13 cellular contexts compared by ENCODE assay signal in genomic region chr9:95495529-95495928, GRCh38. TPM values are rescaled to one million over a fixed set of nuclear protein-coding genes. Genes with fewer than 3 reads are reported as not detected.
DNase-seq lines count a peak whose midpoint lies in the region; ATAC-seq and TF ChIP-seq lines count a peak whose summit lies in the region.
"Had no signal": no experiment of that assay in that cellular context is flagged by ENCODE, and none has a peak within 500 bp of the region (broad histone marks: within the 10 kb centered on the region; RNA-seq: fewer than 3 reads in every experiment).

No MANE protein-coding gene starts in this region.

- CTCF ChIA-PET in CD4-positive, alpha-beta T cell (lab: Charles Lee), result no interaction called here

- H3K4me1 Mint-ChIP-seq in CD4-positive, alpha-beta T cell (ENCODE audit: low read depth), result peaks cover 75% of the 10 kb centered on the region
- H3K4me1 Mint-ChIP-seq in neural progenitor cell, result peaks cover 91% of the 10 kb centered on the region
- peaks cover 34% of the 10 kb centered on the region for H3K4me1 Mint-ChIP-seq in activated T-cell treated with anti-CD3 and anti-CD28 coated beads, Interleukin-2, amount 50 U/mL, for 72 hours (ENCODE audit: low read depth)

- no peak overlapping the region for H3K27ac ChIP-seq in CD4-positive, alpha-beta T cell (ENCODE audit: low read depth, low read length)
- H3K27ac ChIP-seq in Karpas-422 (ENCODE audit: low read length) (no peak overlapping the region), ectodermal cell (ENCODE audit: insufficient read depth, low read depth, low read length, poor library complexity, severe bottlenecking) (peak overlapping the region; percentile 83), neural progenitor cell (peak overlapping the region; percentile 98)
- H3K27ac ChIP-seq: ovary had no signal

- WGBS in ectodermal cell, 2 experiments, result 61 to 67% methylated on average over 1 to 3 of the region's 3 CpGs

- no peaks in the 10 kb centered on the region for H3K9me3 ChIP-seq in CD4-positive, alpha-beta T cell (ENCODE audit: control insufficient read depth, low read length)
- H3K9me3 ChIP-seq in Karpas-422 (ENCODE audit: low read length), result no peaks in the 10 kb centered on the region
- no peaks in the 10 kb centered on the region for H3K9me3 ChIP-seq in ectodermal cell (ENCODE audit: control insufficient read depth, low read length)
- H3K9me3 ChIP-seq in neural progenitor cell (ENCODE audit: low read depth), result no peaks in the 10 kb centered on the region
- H3K9me3 ChIP-seq: ovary had no signal

- peak overlapping the region; percentile 13 for H3K9ac ChIP-seq in Karpas-422 (ENCODE audit: low read length)
- no peak overlapping the region for H3K9ac ChIP-seq in neural progenitor cell

- TF ChIP-seq CTCF in CD4-positive, alpha-beta T cell (IDR thresholded peaks at IDR 0.05), result no peak
- no peak for TF ChIP-seq CTCF in neural progenitor cell (IDR thresholded peaks at IDR 0.05)

- H3K4me2 ChIP-seq in Karpas-422 (ENCODE audit: low read depth, low read length, poor library complexity, severe bottlenecking) (peak overlapping the region; percentile 75), neural progenitor cell (peak overlapping the region; percentile 80)

- peaks cover 50% of the 10 kb centered on the region for H3K4me1 ChIP-seq in Karpas-422 (ENCODE audit: low read length)
- H3K4me1 ChIP-seq in ectodermal cell (ENCODE audit: control insufficient read depth, insufficient read depth, low read length), result peaks cover 68% of the 10 kb centered on the region
- peaks cover 83% of the 10 kb centered on the region for H3K4me1 ChIP-seq in neural progenitor cell

- no peaks in the 10 kb centered on the region for H3K9me2 ChIP-seq in Karpas-422 (replicated peaks; ENCODE audit: insufficient read depth, low read length)

- H4K20me1 ChIP-seq in Karpas-422 (ENCODE audit: insufficient read depth, low read depth, low read length), result peaks cover 41% of the 10 kb centered on the region
- peaks cover 99% of the 10 kb centered on the region for H4K20me1 ChIP-seq in neural progenitor cell (ENCODE audit: low read depth)

- no peaks in the 10 kb centered on the region for H3K79me2 ChIP-seq in Karpas-422 (ENCODE audit: low read length)
- H3K79me2 ChIP-seq in neural progenitor cell (ENCODE audit: low read depth), result peaks cover 90% of the 10 kb centered on the region

- peak overlapping the region; percentile 98 for H3K27ac Mint-ChIP-seq in CD4-positive, alpha-beta T cell
- H3K27ac Mint-ChIP-seq in neural progenitor cell, result no peak overlapping the region
- H3K27ac Mint-ChIP-seq in activated T-cell treated with anti-CD3 and anti-CD28 coated beads, Interleukin-2, amount 50 U/mL, for 72 hours, result no peak overlapping the region
- H3K27ac Mint-ChIP-seq: mesothelial cell of epicardium had no signal

- H3K4me3 ChIP-seq in Karpas-422 (ENCODE audit: low read length), result peak overlapping the region; percentile 29; the same call in 1 of the 2 replicates
- H3K4me3 ChIP-seq in ectodermal cell (ENCODE audit: insufficient read depth, low read depth, low read length), result no peak overlapping the region
- H3K4me3 ChIP-seq in neural progenitor cell, result peak overlapping the region; percentile 37
- H3K4me3 ChIP-seq: ovary had no signal

- no peak for DNase-seq in CD4-positive, alpha-beta T cell
- no peak for DNase-seq in Karpas-422
- DNase-seq in neural progenitor cell (ENCODE audit: low spot score), result peak; percentile 34
- DNase-seq in DMS79 (lab: John Stamatoyannopoulos, UW), result no peak
- no peak for DNase-seq in DMS 273 treated with DMSO at 0.1 percent for 48 hours (lab: John Stamatoyannopoulos, UW)
- DNase-seq in activated T-cell treated with anti-CD3 and anti-CD28 coated beads, Interleukin-2, amount 50 U/mL, for 72 hours, result no peak
- DNase-seq: activated CD8-positive, alpha-beta memory T cell treated with anti-CD3 and anti-CD28 coated beads for 24 hours; aorta; foreskin fibroblast; ovary had no signal

- H2AFZ ChIP-seq in Karpas-422 (ENCODE audit: low read length) (no peak overlapping the region), neural progenitor cell (replicated peaks) (no peak overlapping the region)

- H3K9me3 Mint-ChIP-seq in CD4-positive, alpha-beta T cell, result no peaks in the 10 kb centered on the region
- no peaks in the 10 kb centered on the region for H3K9me3 Mint-ChIP-seq in neural progenitor cell
- H3K9me3 Mint-ChIP-seq in activated T-cell treated with anti-CD3 and anti-CD28 coated beads, Interleukin-2, amount 50 U/mL, for 72 hours, result no peaks in the 10 kb centered on the region
- H3K9me3 Mint-ChIP-seq: activated T-helper 17 cell treated with anti-CD3 and anti-CD28 coated beads, Interleukin-2, amount 50 U/mL, for 72 hours; mesothelial cell of epicardium had no signal

- intact Hi-C loops in CD4-positive, alpha-beta T cell (cut with DNase I, micrococcal nuclease), result loop anchor here (1.0 to 10.0 kb wide), 5 partner anchors 11 to 719 kb away; no protein-coding TSS in a partner anchor

- POLR2A ChIA-PET in CD4-positive, alpha-beta T cell (lab: Charles Lee), result interaction anchor here (0.8 to 4.8 kb wide), 6 partner anchors 11 to 380 kb away, joined by 3 to 99 read pairs (median 23); partner anchors contain the start of gene ERCC6L2

- peaks cover 13% of the 10 kb centered on the region for H3K27me3 Mint-ChIP-seq in CD4-positive, alpha-beta T cell
- H3K27me3 Mint-ChIP-seq in neural progenitor cell (ENCODE audit: insufficient read depth, low read depth), result peaks cover 4% of the 10 kb centered on the region
- no peaks in the 10 kb centered on the region for H3K27me3 Mint-ChIP-seq in activated T-cell treated with anti-CD3 and anti-CD28 coated beads, Interleukin-2, amount 50 U/mL, for 72 hours (ENCODE audit: low read depth)
- H3K27me3 Mint-ChIP-seq: activated T-helper 17 cell treated with anti-CD3 and anti-CD28 coated beads, Interleukin-2, amount 50 U/mL, for 72 hours had no signal

- H3K27me3 ChIP-seq in CD4-positive, alpha-beta T cell (ENCODE audit: control insufficient read depth, insufficient read depth, low read length), result no peaks in the 10 kb centered on the region
- peaks cover 4% of the 10 kb centered on the region; the same call in 1 of the 2 replicates for H3K27me3 ChIP-seq in Karpas-422 (ENCODE audit: low read length)
- H3K27me3 ChIP-seq in ectodermal cell (ENCODE audit: control insufficient read depth, insufficient read depth, low read length, poor library complexity, severe bottlenecking), result no peaks in the 10 kb centered on the region
- no peaks in the 10 kb centered on the region for H3K27me3 ChIP-seq in neural progenitor cell
- H3K27me3 ChIP-seq: ovary had no signal

- ATAC-seq in CD4-positive, alpha-beta T cell (ENCODE audit: poor library complexity), result no peak
- no peak for ATAC-seq in activated T-cell treated with anti-CD3 and anti-CD28 coated beads, Interleukin-2, amount 50 U/mL, for 72 hours (replicated peaks in 1 of 2)

- H3K36me3 Mint-ChIP-seq in CD4-positive, alpha-beta T cell (ENCODE audit: low read depth), result no peaks in the 10 kb centered on the region
- peaks cover 7% of the 10 kb centered on the region for H3K36me3 Mint-ChIP-seq in neural progenitor cell
- H3K36me3 Mint-ChIP-seq in activated T-cell treated with anti-CD3 and anti-CD28 coated beads, Interleukin-2, amount 50 U/mL, for 72 hours (ENCODE audit: insufficient read depth in 2 of 2), result no peaks in the 10 kb centered on the region

- peak overlapping the region; percentile 88 for H3K4me3 Mint-ChIP-seq in CD4-positive, alpha-beta T cell
- peak overlapping the region; percentile 78 for H3K4me3 Mint-ChIP-seq in neural progenitor cell
- H3K4me3 Mint-ChIP-seq in activated T-cell treated with anti-CD3 and anti-CD28 coated beads, Interleukin-2, amount 50 U/mL, for 72 hours, result no peak overlapping the region
- H3K4me3 Mint-ChIP-seq: mesothelial cell of epicardium had no signal

- H3F3A ChIP-seq in neural progenitor cell (ENCODE audit: low read depth), result peaks cover 44% of the 10 kb centered on the region

- no peaks in the 10 kb centered on the region for H3K36me3 ChIP-seq in Karpas-422 (ENCODE audit: insufficient read depth, low read length)
- no peaks in the 10 kb centered on the region for H3K36me3 ChIP-seq in ectodermal cell (ENCODE audit: control insufficient read depth, insufficient read depth, low read length)
- H3K36me3 ChIP-seq in neural progenitor cell, result no peaks in the 10 kb centered on the region
- H3K36me3 ChIP-seq: ovary had no signal

RNA-seq across cellular contexts. Expression of gene PTCH1, which starts 21.2 kb away (rescaled TPM):
- total RNA-seq in CD4-positive, alpha-beta T cell, result 10 to 100 TPM; 15.8 to 17.0 TPM
- 11.7 and 12.4 TPM in 2 replicates for total RNA-seq in Karpas-422 (2014; rRNA removed; shearing (Covaris generic); ENCODE audit: low replicate concordance)
- polyA plus RNA-seq in ectodermal cell (2013, experiment 1 of 4), result 31.0 TPM
- polyA plus RNA-seq in ectodermal cell (2013, experiment 2 of 4), result 26.1 TPM
- polyA plus RNA-seq in ectodermal cell (2013, experiment 3 of 4), result 27.9 TPM
- polyA plus RNA-seq in ectodermal cell (2013, experiment 4 of 4), result 24.2 TPM
- 23.0 and 24.5 TPM in 2 replicates for total RNA-seq in neural progenitor cell (ENCODE audit: low replicate concordance)
- total RNA-seq in activated T-cell treated with anti-CD3 and anti-CD28 coated beads, Interleukin-2, amount 50 U/mL, for 72 hours, result 10 to 100 TPM in 1 of 2 donors, 1 to 10 TPM in 1; 5.9 to 10.5 TPM

Comparison
In these comparisons a context has a peak if more than half of its experiments do, and no peak if none do; other contexts are left out.
1. H3K27ac ChIP-seq: peak in ectodermal cell (single experiment) and neural progenitor cell (single experiment); none in CD4-positive, alpha-beta T cell (single experiment) and Karpas-422 (single experiment).
2. H3K4me3 Mint-ChIP-seq: peak in CD4-positive, alpha-beta T cell (single experiment) and neural progenitor cell (single experiment); none in activated T-cell treated with anti-CD3 and anti-CD28 coated beads, Interleukin-2, amount 50 U/mL, for 72 hours (0 of 2).